ENCODE assay signal across 10 cellular contexts in genomic region chr17:75511610-75512575, GRCh38. TPM values are rescaled to one million over a fixed set of nuclear protein-coding genes. Genes with fewer than 3 reads are reported as not detected.
DNase-seq lines count a peak whose midpoint lies in the region; ATAC-seq and TF ChIP-seq lines count a peak whose summit lies in the region.
"Had no signal": no experiment of that assay in that cellular context is flagged by ENCODE, and none has a peak within 500 bp of the region (broad histone marks: within the 10 kb centered on the region; RNA-seq: fewer than 3 reads in every experiment).

No MANE protein-coding gene starts in this region.

- H3K4me2 ChIP-seq in PC-9, result peak overlapping the region; percentile 21

- DNase-seq in A172 (ENCODE audit: low spot score) (peak; percentile 34), PC-9 (peak; percentile 46 to 74), glutamatergic neuron (peak; percentile 19), neural crest cell (ENCODE audit: low read depth, low spot score) (no peak), NOMO-1 (lab: John Stamatoyannopoulos, UW; ENCODE audit: unreplicated experiment in 2 of 2) (no peak), NCI-H187 (lab: John Stamatoyannopoulos, UW) (no peak)
- DNase-seq: activated T-cell treated with anti-CD3 and anti-CD28 coated beads, Interleukin-2, amount 50 U/mL, for 1 hour had no signal

- peaks cover 16% of the 10 kb centered on the region for H3K79me2 ChIP-seq in PC-9 (ENCODE audit: low read depth)

- H3K4me3 Mint-ChIP-seq in glutamatergic neuron (ENCODE audit: unreplicated experiment) (no peak overlapping the region), neural crest cell (peak overlapping the region; percentile 87)

- no TSS peak for BruUV-seq in PC-9 (replicated peaks; lab: Mats Ljungman, UMichigan)

- no peaks in the 10 kb centered on the region for H3K27me3 ChIP-seq in PC-9 (ENCODE audit: insufficient read depth, low read depth)

- H3K4me3 ChIP-seq in PC-9, result no peak overlapping the region

- H3K36me3 ChIP-seq in PC-9 (ENCODE audit: low read depth), result no peaks in the 10 kb centered on the region

- intact Hi-C loops in PC-9 (cut with micrococcal nuclease; ENCODE audit: unreplicated experiment), result loop anchor here (10.0 kb wide), 1 partner anchor 247 kb away; the partner anchor contains the start of genes GGA3 and MRPS7

- CTCF ChIA-PET in PC-9 (lab: Charles Lee), result interaction anchor here (0.5 to 0.7 kb wide), 3 partner anchors 17 to 457 kb away, joined by 3 read pairs; no protein-coding TSS in a partner anchor

- no peak overlapping the region for H2AFZ ChIP-seq in PC-9

- H3K4me1 Mint-ChIP-seq in glutamatergic neuron (ENCODE audit: low read depth, unreplicated experiment), result no peaks in the 10 kb centered on the region
- H3K4me1 Mint-ChIP-seq in neural crest cell, result peaks cover 47% of the 10 kb centered on the region
- H3K4me1 Mint-ChIP-seq: IgD-negative memory B cell had no signal

- H3K9me3 ChIP-seq in PC-9 (ENCODE audit: insufficient read depth, low read depth), result no peaks in the 10 kb centered on the region

- ATAC-seq in HG02763 (IDR thresholded peaks at IDR 0.05; ENCODE audit: unreplicated experiment) (no peak), HG02938 (IDR thresholded peaks at IDR 0.05; ENCODE audit: unreplicated experiment) (no peak)

- H4K20me1 ChIP-seq in PC-9 (ENCODE audit: insufficient read depth), result peaks cover 15% of the 10 kb centered on the region

- H3K9me3 Mint-ChIP-seq in glutamatergic neuron (ENCODE audit: unreplicated experiment), result no peaks in the 10 kb centered on the region
- H3K9me3 Mint-ChIP-seq in neural crest cell, result no peaks in the 10 kb centered on the region
- H3K9me3 Mint-ChIP-seq: IgD-negative memory B cell had no signal

- no peak for TF ChIP-seq CTCF in PC-9 (conservative IDR thresholded peaks at IDR 0.05)
- TF ChIP-seq CTCF in glutamatergic neuron (IDR thresholded peaks at IDR 0.05; ENCODE audit: partially characterized antibody, unreplicated experiment), result no peak
- no peak for TF ChIP-seq CTCF in neural crest cell (conservative IDR thresholded peaks at IDR 0.05)

- no peaks in the 10 kb centered on the region for H3K36me3 Mint-ChIP-seq in glutamatergic neuron (ENCODE audit: unreplicated experiment)
- H3K36me3 Mint-ChIP-seq in neural crest cell (ENCODE audit: low read depth), result no peaks in the 10 kb centered on the region
- H3K36me3 Mint-ChIP-seq: IgD-negative memory B cell had no signal

- H3K27ac Mint-ChIP-seq in glutamatergic neuron (ENCODE audit: unreplicated experiment) (no peak overlapping the region), neural crest cell (ENCODE audit: unreplicated experiment) (no peak overlapping the region)

- H3K4me1 ChIP-seq in PC-9 (replicated peaks; ENCODE audit: insufficient read depth), result peaks cover 34% of the 10 kb centered on the region

- POLR2A ChIA-PET in PC-9 (lab: Charles Lee; ENCODE audit: unreplicated experiment), result interaction anchor here (0.5 to 0.7 kb wide), 3 partner anchors 82 to 122 kb away, joined by 4 to 9 read pairs (median 6); no protein-coding TSS in a partner anchor

- H3K27me3 Mint-ChIP-seq in glutamatergic neuron (ENCODE audit: unreplicated experiment) (peaks cover 2% of the 10 kb centered on the region), neural crest cell (ENCODE audit: low read depth) (no peaks in the 10 kb centered on the region)
- H3K27me3 Mint-ChIP-seq: IgD-negative memory B cell had no signal

- no peak overlapping the region for H3K27ac ChIP-seq in PC-9

- peaks cover 23% of the 10 kb centered on the region; the same call in 1 of the 2 replicates for H3F3A ChIP-seq in PC-9 (ENCODE audit: insufficient read depth, low read depth)

- no peaks in the 10 kb centered on the region for H3K9me2 ChIP-seq in PC-9 (ENCODE audit: insufficient read depth)

RNA-seq across cellular contexts. Expression of gene CASKIN2, which starts 3.4 kb away (rescaled TPM):
- 8.4 and 10.8 TPM in 2 replicates for total RNA-seq in A172 (2014; rRNA removed; shearing (Covaris generic))
- total RNA-seq in PC-9 (2021) (24.4 and 25.4 TPM in 2 replicates), glutamatergic neuron (ENCODE audit: unreplicated experiment) (22.1 TPM), neural crest cell (42.3 and 44.5 TPM in 2 replicates)

RNA-seq across cellular contexts. Expression of gene TSEN54, which starts 4.4 kb away (rescaled TPM):
- total RNA-seq in A172 (2014; rRNA removed; shearing (Covaris generic)), result 43.9 and 48.6 TPM in 2 replicates
- total RNA-seq in PC-9 (2021) (42.6 and 45.1 TPM in 2 replicates), glutamatergic neuron (ENCODE audit: unreplicated experiment) (26.6 TPM), neural crest cell (48.1 and 49.0 TPM in 2 replicates)

RNA-seq across cellular contexts. Expression of gene LLGL2, which starts 13.6 kb away (rescaled TPM):
- total RNA-seq in A172 (2014; rRNA removed; shearing (Covaris generic)), result 1.6 and 4.0 TPM in 2 replicates
- total RNA-seq in PC-9 (2021) (138 and 156 TPM in 2 replicates), glutamatergic neuron (ENCODE audit: unreplicated experiment) (4.8 TPM), neural crest cell (3.4 and 4.3 TPM in 2 replicates)

RNA-seq across cellular contexts. Expression of gene TMEM94, which starts 55.5 kb away (rescaled TPM):
- 49.7 and 53.9 TPM in 2 replicates for total RNA-seq in A172 (2014; rRNA removed; shearing (Covaris generic))
- total RNA-seq in PC-9 (2021) (78.9 and 95.7 TPM in 2 replicates), glutamatergic neuron (ENCODE audit: unreplicated experiment) (117 TPM), neural crest cell (117 and 131 TPM in 2 replicates)

Comparison
In these comparisons a context has a peak if more than half of its experiments do, and no peak if none do; other contexts are left out.
1. DNase-seq: peak in A172 (single experiment), PC-9 (2 of 2) and glutamatergic neuron (single experiment); none in neural crest cell (single experiment), NOMO-1 (0 of 2) and NCI-H187 (0 of 2).
2. RNA of gene LLGL2, which starts 13.6 kb away (total RNA-seq): 138 to 156 TPM in PC-9; 4.8 TPM in glutamatergic neuron (single experiment), 3.4 to 4.3 TPM in neural crest cell and 1.6 to 4.0 TPM in A172; every median in the first group is over 10 times any median in the second.